In genomic region chr15:35120173-35120572, GRCh38 we compare ENCODE assay signal across 21 cellular contexts. TPM values are rescaled to one million over a fixed set of nuclear protein-coding genes. Genes with fewer than 3 reads are reported as not detected.
DNase-seq lines count a peak whose midpoint lies in the region; FAIRE-seq and TF ChIP-seq lines count a peak whose summit lies in the region.
"Had no signal": no experiment of that assay in that cellular context is flagged by ENCODE, and none has a peak within 500 bp of the region (broad histone marks: within the 10 kb centered on the region; RNA-seq: fewer than 3 reads in every experiment).

No MANE protein-coding gene starts in this region.

- no peak overlapping the region for H3K9ac ChIP-seq in liver (ENCODE audit: low read depth in 1 of 2, low read length in 2 of 2)
- H3K9ac ChIP-seq: BLaER1 had no signal

- peak; percentile 81 for FAIRE-seq in islet of Langerhans (lab: Jason Lieb, UNC)
- FAIRE-seq: A204.1, GM12878, H54 had no signal

- peaks cover 11% of the 10 kb centered on the region for H3K9me3 Mint-ChIP-seq in nephron
- peaks cover 7 to 15% (median 12%) of the 10 kb centered on the region in 7 donors for H3K9me3 Mint-ChIP-seq in CD14-positive monocyte
- H3K9me3 Mint-ChIP-seq: CD4-positive, alpha-beta T cell; HFFc6 had no signal

- H3K27me3 Mint-ChIP-seq in nephron (ENCODE audit: low read depth), result peaks cover 3% of the 10 kb centered on the region
- peaks cover 0 to 3% (median 0%) of the 10 kb centered on the region in 3 donors for H3K27me3 Mint-ChIP-seq in CD14-positive monocyte (ENCODE audit: low read depth in 3 of 3)
- H3K27me3 Mint-ChIP-seq: B cell; CD4-positive, alpha-beta T cell had no signal

- 59% methylated on average over 6 of the region's 6 CpGs for WGBS in liver

- no peak overlapping the region for H3K27ac ChIP-seq in liver (ENCODE audit: low read depth in 1 of 2, low read length in 2 of 2)
- H3K27ac ChIP-seq: BLaER1, C4-2B had no signal

- H3K36me3 Mint-ChIP-seq in nephron (ENCODE audit: low read depth) (peaks cover 4% of the 10 kb centered on the region), CD14-positive monocyte (no peaks in the 10 kb centered on the region)
- H3K36me3 Mint-ChIP-seq: CD8-positive, alpha-beta memory T cell had no signal

- peaks cover 0 to 30% (median 16%) of the 10 kb centered on the region in 4 donors for H3K4me1 ChIP-seq in liver (ENCODE audit: control insufficient read depth in 4 of 4, insufficient read depth in 4 of 4, low read length in 3 of 4)
- H3K4me1 ChIP-seq: BLaER1 had no signal

- H3K4me3 Mint-ChIP-seq in nephron, result no peak overlapping the region
- no peak overlapping the region for H3K4me3 Mint-ChIP-seq in CD14-positive monocyte
- H3K4me3 Mint-ChIP-seq: B cell; CD4-positive, alpha-beta T cell; CD8-positive, alpha-beta memory T cell; HFFc6 had no signal

- DNase-seq in NCI-H128 (lab: John Stamatoyannopoulos, UW; ENCODE audit: unreplicated experiment), result no peak
- no peak for DNase-seq in CD14-positive monocyte (ENCODE audit: low spot score)
- DNase-seq in activated gamma-delta T cell (lab: John Stamatoyannopoulos, UW), result no peak
- DNase-seq: CD4-positive, alpha-beta T cell; CD8-positive, alpha-beta memory T cell; DMS 273 treated with DMSO at 0.1 percent for 48 hours; DMS79; EL; GDM1; GOT3; HFFc6 had no signal

- peaks cover 0 to 4% (median 0%) of the 10 kb centered on the region in 4 donors for H3K9me3 ChIP-seq in liver (ENCODE audit: control insufficient read depth in 4 of 4, low read length in 3 of 4)
- H3K9me3 ChIP-seq: BLaER1, HAP-1 had no signal

- intact Hi-C loops in CD14-positive monocyte (cut with micrococcal nuclease), result no loop called here

- H3K27ac Mint-ChIP-seq in nephron (peak overlapping the region in 2 of 3 experiments; percentile 65 to 85), CD14-positive monocyte (no peak overlapping the region)
- H3K27ac Mint-ChIP-seq: B cell; CD4-positive, alpha-beta T cell; CD8-positive, alpha-beta memory T cell; HFFc6 had no signal

- no peak overlapping the region for H3K4me3 ChIP-seq in liver (ENCODE audit: low read depth in 1 of 3, low read length in 3 of 3)
- H3K4me3 ChIP-seq: BLaER1, GM12878, HAP-1 had no signal

- H3K36me3 ChIP-seq in liver (ENCODE audit: control insufficient read depth in 4 of 4, insufficient read depth in 3 of 4, low read depth in 1 of 4, low read length in 3 of 4), result no peaks in the 10 kb centered on the region
- H3K36me3 ChIP-seq: BLaER1, HAP-1 had no signal

- peak in 1 of 2 donors; percentile 14 for TF ChIP-seq RAD21 in liver (IDR thresholded peaks at IDR 0.05)

- H3K4me1 Mint-ChIP-seq in nephron (peaks cover 30% of the 10 kb centered on the region), CD14-positive monocyte (no peaks in the 10 kb centered on the region)
- H3K4me1 Mint-ChIP-seq: B cell; CD8-positive, alpha-beta memory T cell had no signal

- H3K27me3 ChIP-seq in liver (ENCODE audit: control insufficient read depth in 4 of 4, insufficient read depth in 4 of 4, low read length in 3 of 4), result no peaks in the 10 kb centered on the region
- H3K27me3 ChIP-seq: BLaER1 had no signal

- TF ChIP-seq CTCF in liver (IDR thresholded peaks at IDR 0.05; ENCODE audit: low read depth, low read length, missing input control) (no peak), nephron (IDR thresholded peaks at IDR 0.05; ENCODE audit: unreplicated experiment in 3 of 3) (no peak), CD14-positive monocyte (IDR thresholded peaks at IDR 0.05) (no peak)

TF ChIP-seq in liver, 16 proteins besides CTCF, POLR2A, EP300 and RAD21:
- TF ChIP-seq EGR1 (IDR thresholded peaks at IDR 0.05; ENCODE audit: low read depth in 2 of 2) (no peak), HNF4A (conservative IDR thresholded peaks at IDR 0.05) (peak; percentile 13 to 31)
TF ChIP-seq in liver: peak in this region for 1.

RNA-seq across cellular contexts. Expression of gene NANOGP8, which starts 35.1 kb away (rescaled TPM):
- under 1 TPM in 1 of 2 donors, not detected in 1; 0.17 TPM for total RNA-seq in liver
- not detected for polyA plus RNA-seq in liver
- polyA plus RNA-seq in CD14-positive monocyte, result not detected
- total RNA-seq: B cell; CD4-positive, alpha-beta T cell; CD8-positive, alpha-beta memory T cell; GM12878; HFFc6 had no signal
- polyA plus RNA-seq: CD8-positive, alpha-beta memory T cell; GM12878 had no signal

Comparison
In these comparisons a context has a peak if more than half of its experiments do, and no peak if none do; other contexts are left out.
1. H3K27ac Mint-ChIP-seq: peak in nephron (2 of 3); none in CD14-positive monocyte (0 of 7).